ENCODE assay signal across 9 cellular contexts in genomic region chr3:112391648-112392047, GRCh38. TPM values are rescaled to one million over a fixed set of nuclear protein-coding genes. Genes with fewer than 3 reads are reported as not detected.
DNase-seq lines count a peak whose midpoint lies in the region; ATAC-seq and TF ChIP-seq lines count a peak whose summit lies in the region.
"Had no signal": no experiment of that assay in that cellular context is flagged by ENCODE, and none has a peak within 500 bp of the region (broad histone marks: within the 10 kb centered on the region; RNA-seq: fewer than 3 reads in every experiment).

No MANE protein-coding gene starts in this region.

- no peak for TF ChIP-seq CTCF in AG04450 (IDR thresholded peaks at IDR 0.05; ENCODE audit: low read depth, low read length)
- TF ChIP-seq CTCF in coronary artery (IDR thresholded peaks at IDR 0.05) = no peak
- TF ChIP-seq CTCF in nephron (IDR thresholded peaks at IDR 0.05; ENCODE audit: unreplicated experiment in 3 of 3) = no peak

- H3K27ac Mint-ChIP-seq in nephron = peak overlapping the region; percentile 81 to 92 (median 86)

- peaks cover 60% of the 10 kb centered on the region for H3K4me1 Mint-ChIP-seq in nephron

- no peak overlapping the region for H3K4me3 ChIP-seq in AG04450 (ENCODE audit: low read depth, low read length)
- no peak overlapping the region for H3K4me3 ChIP-seq in coronary artery

- H3K4me3 Mint-ChIP-seq in nephron = no peak overlapping the region

- no peaks in the 10 kb centered on the region for H3K27me3 Mint-ChIP-seq in nephron (ENCODE audit: low read depth)

- peak; percentile 17 for ATAC-seq in HG03460 (IDR thresholded peaks at IDR 0.05; ENCODE audit: unreplicated experiment)
- ATAC-seq in HG03469 (IDR thresholded peaks at IDR 0.05; ENCODE audit: unreplicated experiment) = no peak
- no peak for ATAC-seq in GM19463 (IDR thresholded peaks at IDR 0.05; ENCODE audit: unreplicated experiment)

- H3K27ac ChIP-seq in AG04450 (ENCODE audit: low read depth, low read length) (peak overlapping the region; percentile 99), coronary artery (peak overlapping the region; percentile 74 to 84)

- peaks cover 9% of the 10 kb centered on the region for H3K36me3 Mint-ChIP-seq in nephron (ENCODE audit: low read depth)

- DNase-seq in AG04450 (ENCODE audit: low read depth, low spot score) = no peak
- no peak for DNase-seq in coronary artery (ENCODE audit: low spot score)
- no peak for DNase-seq in NCI-H2227 treated with DMSO at 0.1 percent for 48 hours (lab: John Stamatoyannopoulos, UW)
- no peak for DNase-seq in DMS153 (lab: John Stamatoyannopoulos, UW)
- DNase-seq: SHP77 had no signal

- CTCF ChIA-PET in AG04450 (lab: Charles Lee) = no interaction called here

- no peaks in the 10 kb centered on the region for H3K9me3 ChIP-seq in AG04450 (ENCODE audit: control insufficient read depth, insufficient read depth, low read length)

- POLR2A ChIA-PET in AG04450 (lab: Yijun Ruan, JAX) = interaction anchor here (1.2 to 2.1 kb wide), 2 partner anchors 13 to 58 kb away, joined by 7 read pairs; partner anchors contain the start of gene CD200

- H3K27me3 ChIP-seq in AG04450 (ENCODE audit: control insufficient read depth, insufficient read depth, low read length) = no peaks in the 10 kb centered on the region

- peaks cover 6% of the 10 kb centered on the region for H3K9me3 Mint-ChIP-seq in nephron

RNA-seq across cellular contexts. Expression of gene CD200, which starts 58.7 kb away (rescaled TPM):
- 3.0 and 3.4 TPM in 2 replicates for polyA plus RNA-seq in AG04450 (2011; rRNA removed)
- 2.5 and 2.6 TPM in 2 replicates for polyA minus RNA-seq in AG04450 (2011; rRNA and poly(A)+ RNA removed)
